1 cellular context compared by ENCODE assay signal in genomic region chr3:100834332-100834731, GRCh38.
A peak's percentile ranks its signal among the peaks of the same experiment; 100 is the strongest.
TF ChIP-seq lines count a peak whose summit lies in the region.

No MANE protein-coding gene starts in this region.

TF ChIP-seq in K562, 482 proteins besides CTCF, POLR2A, EP300 and RAD21:
- TF ChIP-seq CEBPB (tag; IDR thresholded peaks at IDR 0.05) = no peak
- TF ChIP-seq SMAD4 (CRISPR knock-in tag; conservative IDR thresholded peaks at IDR 0.05) = no peak
- peak; percentile 62; the same call in 1 of the 2 replicates for TF ChIP-seq SPI1 (IDR thresholded peaks at IDR 0.05; ENCODE audit: borderline replicate concordance, low read depth, low read length)
